1 cellular context compared by ENCODE assay signal in the genomic region with DNA sequence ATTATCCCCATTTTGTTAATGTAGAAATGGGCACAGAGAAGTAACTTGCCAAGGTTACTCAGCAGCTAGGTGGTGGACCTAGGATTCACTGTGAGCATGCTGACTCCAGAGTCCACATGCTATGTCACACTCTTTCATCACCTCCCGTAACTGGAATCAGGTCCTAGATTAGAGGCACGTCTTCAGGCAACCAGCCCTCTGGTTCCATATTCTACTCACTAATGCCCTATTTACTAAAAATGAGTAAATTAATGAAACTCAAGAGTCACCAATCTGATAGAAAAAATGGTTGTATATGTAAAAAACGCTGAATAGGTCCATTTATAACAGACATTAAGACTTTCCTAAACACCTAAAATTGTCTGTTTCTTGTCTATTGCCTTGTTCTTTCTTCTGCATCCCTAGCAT.
TF ChIP-seq lines count a peak whose summit lies in the region.

No MANE protein-coding gene starts in this region.

TF ChIP-seq in GM12878, 131 proteins besides CTCF, POLR2A, EP300 and RAD21:
- TF ChIP-seq PAX5 (IDR thresholded peaks at IDR 0.05; ENCODE audit: borderline replicate concordance, low read depth, low read length) (no peak), PML (IDR thresholded peaks at IDR 0.05; ENCODE audit: low read length) (peak; percentile 50; the same call in 1 of the 2 replicates), NR2F1 (conservative IDR thresholded peaks at IDR 0.05) (no peak), BACH1 (IDR thresholded peaks at IDR 0.05; ENCODE audit: borderline replicate concordance) (no peak), EED (IDR thresholded peaks at IDR 0.05; ENCODE audit: low read depth) (no peak), SRF (IDR thresholded peaks at IDR 0.05; ENCODE audit: low read depth in 2 of 2, low read length in 2 of 2) (no peak), ETV6 (conservative IDR thresholded peaks at IDR 0.05 in 1 of 2, IDR thresholded peaks at IDR 0.05 in 1 of 2; ENCODE audit: borderline replicate concordance in 1 of 2, low read depth in 1 of 2) (0 out of 4 replicates have a peak, but pooled peaks of 1 of the 2 experiments have one; percentile 32), HCFC1 (IDR thresholded peaks at IDR 0.05; ENCODE audit: low read length) (no peak), EZH2 (IDR thresholded peaks at IDR 0.05; ENCODE audit: borderline replicate concordance, control insufficient read depth, low read depth, low read length) (no peak), NFXL1 (IDR thresholded peaks at IDR 0.05; ENCODE audit: borderline replicate concordance) (no peak), YBX1 (IDR thresholded peaks at IDR 0.05) (no peak), USF1 (IDR thresholded peaks at IDR 0.05; ENCODE audit: borderline replicate concordance, extremely low read length, insufficient read depth, low read depth, low read length) (no peak), MTA3 (IDR thresholded peaks at IDR 0.05; ENCODE audit: borderline replicate concordance, low read length) (no peak), ZNF622 (IDR thresholded peaks at IDR 0.05) (no peak), SMAD1 (IDR thresholded peaks at IDR 0.05; ENCODE audit: low read depth, partially characterized antibody) (no peak), CREM (IDR thresholded peaks at IDR 0.05; ENCODE audit: low read depth) (0 out of 2 replicates have a peak, but pooled peaks have one; percentile 4)
- TF ChIP-seq, protein P1, sequence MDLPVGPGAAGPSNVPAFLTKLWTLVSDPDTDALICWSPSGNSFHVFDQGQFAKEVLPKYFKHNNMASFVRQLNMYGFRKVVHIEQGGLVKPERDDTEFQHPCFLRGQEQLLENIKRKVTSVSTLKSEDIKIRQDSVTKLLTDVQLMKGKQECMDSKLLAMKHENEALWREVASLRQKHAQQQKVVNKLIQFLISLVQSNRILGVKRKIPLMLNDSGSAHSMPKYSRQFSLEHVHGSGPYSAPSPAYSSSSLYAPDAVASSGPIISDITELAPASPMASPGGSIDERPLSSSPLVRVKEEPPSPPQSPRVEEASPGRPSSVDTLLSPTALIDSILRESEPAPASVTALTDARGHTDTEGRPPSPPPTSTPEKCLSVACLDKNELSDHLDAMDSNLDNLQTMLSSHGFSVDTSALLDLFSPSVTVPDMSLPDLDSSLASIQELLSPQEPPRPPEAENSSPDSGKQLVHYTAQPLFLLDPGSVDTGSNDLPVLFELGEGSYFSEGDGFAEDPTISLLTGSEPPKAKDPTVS (IDR thresholded peaks at IDR 0.05; ENCODE audit: low read depth, low read length) = no peak
- TF ChIP-seq, protein P2, sequence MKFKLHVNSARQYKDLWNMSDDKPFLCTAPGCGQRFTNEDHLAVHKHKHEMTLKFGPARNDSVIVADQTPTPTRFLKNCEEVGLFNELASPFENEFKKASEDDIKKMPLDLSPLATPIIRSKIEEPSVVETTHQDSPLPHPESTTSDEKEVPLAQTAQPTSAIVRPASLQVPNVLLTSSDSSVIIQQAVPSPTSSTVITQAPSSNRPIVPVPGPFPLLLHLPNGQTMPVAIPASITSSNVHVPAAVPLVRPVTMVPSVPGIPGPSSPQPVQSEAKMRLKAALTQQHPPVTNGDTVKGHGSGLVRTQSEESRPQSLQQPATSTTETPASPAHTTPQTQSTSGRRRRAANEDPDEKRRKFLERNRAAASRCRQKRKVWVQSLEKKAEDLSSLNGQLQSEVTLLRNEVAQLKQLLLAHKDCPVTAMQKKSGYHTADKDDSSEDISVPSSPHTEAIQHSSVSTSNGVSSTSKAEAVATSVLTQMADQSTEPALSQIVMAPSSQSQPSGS (IDR thresholded peaks at IDR 0.05; ENCODE audit: low read length) = 0 out of 2 replicates have a peak, but pooled peaks have one; percentile 5
TF ChIP-seq in GM12878: peak in this region for 4.
